ENCODE assay signal across 2 cellular contexts in the genomic region with DNA sequence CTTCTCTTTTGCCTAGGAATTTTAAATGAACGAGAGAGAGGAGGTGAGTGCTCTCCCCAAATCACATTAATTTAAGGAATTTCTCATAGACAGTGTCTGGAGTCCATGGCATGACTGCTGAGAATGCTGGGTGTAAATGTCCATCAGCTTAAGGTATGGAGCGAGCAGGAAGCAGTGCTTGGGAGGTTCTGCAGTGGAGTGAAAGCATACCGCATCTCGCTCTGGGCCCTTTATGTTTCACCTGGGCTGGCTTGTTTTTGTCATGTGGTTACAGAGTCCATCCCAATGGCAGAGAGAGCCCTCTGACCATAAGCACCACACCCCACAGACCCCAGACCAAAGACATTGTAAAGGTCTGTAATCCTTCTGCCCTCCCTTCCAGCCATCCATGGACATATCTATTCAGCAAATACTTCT.
TF ChIP-seq lines count a peak whose summit lies in the region.

No MANE protein-coding gene starts in this region.

TF ChIP-seq in SK-N-SH treated with all-trans-retinoic acid at 6 μM for 48 hours, 23 proteins besides CTCF, POLR2A, EP300 and RAD21 (continued from another document):
- TF ChIP-seq, protein P1, sequence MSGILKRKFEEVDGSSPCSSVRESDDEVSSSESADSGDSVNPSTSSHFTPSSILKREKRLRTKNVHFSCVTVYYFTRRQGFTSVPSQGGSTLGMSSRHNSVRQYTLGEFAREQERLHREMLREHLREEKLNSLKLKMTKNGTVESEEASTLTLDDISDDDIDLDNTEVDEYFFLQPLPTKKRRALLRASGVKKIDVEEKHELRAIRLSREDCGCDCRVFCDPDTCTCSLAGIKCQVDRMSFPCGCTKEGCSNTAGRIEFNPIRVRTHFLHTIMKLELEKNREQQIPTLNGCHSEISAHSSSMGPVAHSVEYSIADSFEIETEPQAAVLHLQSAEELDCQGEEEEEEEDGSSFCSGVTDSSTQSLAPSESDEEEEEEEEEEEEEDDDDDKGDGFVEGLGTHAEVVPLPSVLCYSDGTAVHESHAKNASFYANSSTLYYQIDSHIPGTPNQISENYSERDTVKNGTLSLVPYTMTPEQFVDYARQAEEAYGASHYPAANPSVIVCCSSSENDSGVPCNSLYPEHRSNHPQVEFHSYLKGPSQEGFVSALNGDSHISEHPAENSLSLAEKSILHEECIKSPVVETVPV (CRISPR knock-in tag; IDR thresholded peaks at IDR 0.05) = no peak
- TF ChIP-seq ZNF8 (CRISPR knock-in tag; IDR thresholded peaks at IDR 0.05) (no peak), BACH2 (CRISPR knock-in tag; IDR thresholded peaks at IDR 0.05; ENCODE audit: borderline replicate concordance) (no peak), ZNF70 (CRISPR knock-in tag; IDR thresholded peaks at IDR 0.05) (no peak), ARNTL (CRISPR knock-in tag; IDR thresholded peaks at IDR 0.05; ENCODE audit: borderline replicate concordance, low read depth) (no peak), ZFP30 (CRISPR knock-in tag; IDR thresholded peaks at IDR 0.05) (no peak), ZC3H10 (CRISPR knock-in tag; IDR thresholded peaks at IDR 0.05) (no peak), ESRRG (CRISPR knock-in tag; IDR thresholded peaks at IDR 0.05) (no peak), ZFP3 (CRISPR knock-in tag; IDR thresholded peaks at IDR 0.05) (no peak)
- TF ChIP-seq, protein P2, sequence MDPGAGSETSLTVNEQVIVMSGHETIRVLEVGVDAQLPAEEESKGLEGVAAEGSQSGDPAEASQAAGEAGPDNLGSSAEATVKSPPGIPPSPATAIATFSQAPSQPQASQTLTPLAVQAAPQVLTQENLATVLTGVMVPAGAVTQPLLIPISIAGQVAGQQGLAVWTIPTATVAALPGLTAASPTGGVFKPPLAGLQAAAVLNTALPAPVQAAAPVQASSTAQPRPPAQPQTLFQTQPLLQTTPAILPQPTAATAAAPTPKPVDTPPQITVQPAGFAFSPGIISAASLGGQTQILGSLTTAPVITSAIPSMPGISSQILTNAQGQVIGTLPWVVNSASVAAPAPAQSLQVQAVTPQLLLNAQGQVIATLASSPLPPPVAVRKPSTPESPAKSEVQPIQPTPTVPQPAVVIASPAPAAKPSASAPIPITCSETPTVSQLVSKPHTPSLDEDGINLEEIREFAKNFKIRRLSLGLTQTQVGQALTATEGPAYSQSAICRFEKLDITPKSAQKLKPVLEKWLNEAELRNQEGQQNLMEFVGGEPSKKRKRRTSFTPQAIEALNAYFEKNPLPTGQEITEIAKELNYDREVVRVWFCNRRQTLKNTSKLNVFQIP (CRISPR knock-in tag; IDR thresholded peaks at IDR 0.05; ENCODE audit: borderline replicate concordance, low read depth) = no peak
- TF ChIP-seq, protein P3, sequence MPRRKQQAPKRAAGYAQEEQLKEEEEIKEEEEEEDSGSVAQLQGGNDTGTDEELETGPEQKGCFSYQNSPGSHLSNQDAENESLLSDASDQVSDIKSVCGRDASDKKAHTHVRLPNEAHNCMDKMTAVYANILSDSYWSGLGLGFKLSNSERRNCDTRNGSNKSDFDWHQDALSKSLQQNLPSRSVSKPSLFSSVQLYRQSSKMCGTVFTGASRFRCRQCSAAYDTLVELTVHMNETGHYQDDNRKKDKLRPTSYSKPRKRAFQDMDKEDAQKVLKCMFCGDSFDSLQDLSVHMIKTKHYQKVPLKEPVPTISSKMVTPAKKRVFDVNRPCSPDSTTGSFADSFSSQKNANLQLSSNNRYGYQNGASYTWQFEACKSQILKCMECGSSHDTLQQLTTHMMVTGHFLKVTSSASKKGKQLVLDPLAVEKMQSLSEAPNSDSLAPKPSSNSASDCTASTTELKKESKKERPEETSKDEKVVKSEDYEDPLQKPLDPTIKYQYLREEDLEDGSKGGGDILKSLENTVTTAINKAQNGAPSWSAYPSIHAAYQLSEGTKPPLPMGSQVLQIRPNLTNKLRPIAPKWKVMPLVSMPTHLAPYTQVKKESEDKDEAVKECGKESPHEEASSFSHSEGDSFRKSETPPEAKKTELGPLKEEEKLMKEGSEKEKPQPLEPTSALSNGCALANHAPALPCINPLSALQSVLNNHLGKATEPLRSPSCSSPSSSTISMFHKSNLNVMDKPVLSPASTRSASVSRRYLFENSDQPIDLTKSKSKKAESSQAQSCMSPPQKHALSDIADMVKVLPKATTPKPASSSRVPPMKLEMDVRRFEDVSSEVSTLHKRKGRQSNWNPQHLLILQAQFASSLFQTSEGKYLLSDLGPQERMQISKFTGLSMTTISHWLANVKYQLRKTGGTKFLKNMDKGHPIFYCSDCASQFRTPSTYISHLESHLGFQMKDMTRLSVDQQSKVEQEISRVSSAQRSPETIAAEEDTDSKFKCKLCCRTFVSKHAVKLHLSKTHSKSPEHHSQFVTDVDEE (CRISPR knock-in tag; IDR thresholded peaks at IDR 0.05) = no peak
- TF ChIP-seq, protein P4, sequence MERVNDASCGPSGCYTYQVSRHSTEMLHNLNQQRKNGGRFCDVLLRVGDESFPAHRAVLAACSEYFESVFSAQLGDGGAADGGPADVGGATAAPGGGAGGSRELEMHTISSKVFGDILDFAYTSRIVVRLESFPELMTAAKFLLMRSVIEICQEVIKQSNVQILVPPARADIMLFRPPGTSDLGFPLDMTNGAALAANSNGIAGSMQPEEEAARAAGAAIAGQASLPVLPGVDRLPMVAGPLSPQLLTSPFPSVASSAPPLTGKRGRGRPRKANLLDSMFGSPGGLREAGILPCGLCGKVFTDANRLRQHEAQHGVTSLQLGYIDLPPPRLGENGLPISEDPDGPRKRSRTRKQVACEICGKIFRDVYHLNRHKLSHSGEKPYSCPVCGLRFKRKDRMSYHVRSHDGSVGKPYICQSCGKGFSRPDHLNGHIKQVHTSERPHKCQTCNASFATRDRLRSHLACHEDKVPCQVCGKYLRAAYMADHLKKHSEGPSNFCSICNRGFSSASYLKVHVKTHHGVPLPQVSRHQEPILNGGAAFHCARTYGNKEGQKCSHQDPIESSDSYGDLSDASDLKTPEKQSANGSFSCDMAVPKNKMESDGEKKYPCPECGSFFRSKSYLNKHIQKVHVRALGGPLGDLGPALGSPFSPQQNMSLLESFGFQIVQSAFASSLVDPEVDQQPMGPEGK (CRISPR knock-in tag; IDR thresholded peaks at IDR 0.05; ENCODE audit: borderline replicate concordance) = no peak

TF ChIP-seq in SK-N-SH, 30 proteins besides CTCF, POLR2A, EP300 and RAD21 (continued from another document):
- TF ChIP-seq, protein P5, sequence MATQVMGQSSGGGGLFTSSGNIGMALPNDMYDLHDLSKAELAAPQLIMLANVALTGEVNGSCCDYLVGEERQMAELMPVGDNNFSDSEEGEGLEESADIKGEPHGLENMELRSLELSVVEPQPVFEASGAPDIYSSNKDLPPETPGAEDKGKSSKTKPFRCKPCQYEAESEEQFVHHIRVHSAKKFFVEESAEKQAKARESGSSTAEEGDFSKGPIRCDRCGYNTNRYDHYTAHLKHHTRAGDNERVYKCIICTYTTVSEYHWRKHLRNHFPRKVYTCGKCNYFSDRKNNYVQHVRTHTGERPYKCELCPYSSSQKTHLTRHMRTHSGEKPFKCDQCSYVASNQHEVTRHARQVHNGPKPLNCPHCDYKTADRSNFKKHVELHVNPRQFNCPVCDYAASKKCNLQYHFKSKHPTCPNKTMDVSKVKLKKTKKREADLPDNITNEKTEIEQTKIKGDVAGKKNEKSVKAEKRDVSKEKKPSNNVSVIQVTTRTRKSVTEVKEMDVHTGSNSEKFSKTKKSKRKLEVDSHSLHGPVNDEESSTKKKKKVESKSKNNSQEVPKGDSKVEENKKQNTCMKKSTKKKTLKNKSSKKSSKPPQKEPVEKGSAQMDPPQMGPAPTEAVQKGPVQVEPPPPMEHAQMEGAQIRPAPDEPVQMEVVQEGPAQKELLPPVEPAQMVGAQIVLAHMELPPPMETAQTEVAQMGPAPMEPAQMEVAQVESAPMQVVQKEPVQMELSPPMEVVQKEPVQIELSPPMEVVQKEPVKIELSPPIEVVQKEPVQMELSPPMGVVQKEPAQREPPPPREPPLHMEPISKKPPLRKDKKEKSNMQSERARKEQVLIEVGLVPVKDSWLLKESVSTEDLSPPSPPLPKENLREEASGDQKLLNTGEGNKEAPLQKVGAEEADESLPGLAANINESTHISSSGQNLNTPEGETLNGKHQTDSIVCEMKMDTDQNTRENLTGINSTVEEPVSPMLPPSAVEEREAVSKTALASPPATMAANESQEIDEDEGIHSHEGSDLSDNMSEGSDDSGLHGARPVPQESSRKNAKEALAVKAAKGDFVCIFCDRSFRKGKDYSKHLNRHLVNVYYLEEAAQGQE (IDR thresholded peaks at IDR 0.05; ENCODE audit: low read depth, low read length) = no peak
- TF ChIP-seq, protein P6, sequence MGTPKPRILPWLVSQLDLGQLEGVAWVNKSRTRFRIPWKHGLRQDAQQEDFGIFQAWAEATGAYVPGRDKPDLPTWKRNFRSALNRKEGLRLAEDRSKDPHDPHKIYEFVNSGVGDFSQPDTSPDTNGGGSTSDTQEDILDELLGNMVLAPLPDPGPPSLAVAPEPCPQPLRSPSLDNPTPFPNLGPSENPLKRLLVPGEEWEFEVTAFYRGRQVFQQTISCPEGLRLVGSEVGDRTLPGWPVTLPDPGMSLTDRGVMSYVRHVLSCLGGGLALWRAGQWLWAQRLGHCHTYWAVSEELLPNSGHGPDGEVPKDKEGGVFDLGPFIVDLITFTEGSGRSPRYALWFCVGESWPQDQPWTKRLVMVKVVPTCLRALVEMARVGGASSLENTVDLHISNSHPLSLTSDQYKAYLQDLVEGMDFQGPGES (IDR thresholded peaks at IDR 0.05; ENCODE audit: low read depth, low read length) = no peak
